Comparison of ENCODE assay signal across 9 cellular contexts in genomic region chr17:9389116-9389515, GRCh38.
A peak's percentile ranks its signal among the peaks of the same experiment; 100 is the strongest.
DNase-seq lines count a peak whose midpoint lies in the region; ATAC-seq and TF ChIP-seq lines count a peak whose summit lies in the region.
"Had no signal": no experiment of that assay in that cellular context is flagged by ENCODE, and none has a peak within 500 bp of the region (broad histone marks: within the 10 kb centered on the region; RNA-seq: fewer than 3 reads in every experiment).

No MANE protein-coding gene starts in this region.

- TF ChIP-seq CTCF in AG04450 (IDR thresholded peaks at IDR 0.05; ENCODE audit: low read depth, low read length): 0 out of 2 replicates have a peak, but pooled peaks have one; percentile 17

- peak overlapping the region in 1 of 2 donors; percentile 78 for H3K27ac Mint-ChIP-seq in stimulated activated naive CD8-positive, alpha-beta T cell treated with anti-CD3 and anti-CD28 coated beads, Interleukin-15, amount 100 ng/mL, for 72 hours
- no peak overlapping the region for H3K27ac Mint-ChIP-seq in activated CD8-positive, alpha-beta memory T cell treated with anti-CD3 and anti-CD28 coated beads, Interleukin-2, amount 10 ng/mL, durations not matched to agents 7 days and 5 days
- H3K27ac Mint-ChIP-seq: activated naive CD4-positive, alpha-beta T cell treated with anti-CD3 and anti-CD28 coated beads, Interleukin-2, amount 50 U/mL, for 24 hours had no signal

- H3K27ac ChIP-seq in AG04450 (ENCODE audit: low read depth, low read length): no peak overlapping the region

- H3K4me3 ChIP-seq in AG04450 (ENCODE audit: low read depth, low read length): no peak overlapping the region

- ATAC-seq in GM19035 (IDR thresholded peaks at IDR 0.05; ENCODE audit: unreplicated experiment) (peak; percentile 62), HG03457 (IDR thresholded peaks at IDR 0.05; ENCODE audit: unreplicated experiment) (peak; percentile 86)
- peak; percentile 93 for ATAC-seq in stimulated activated naive CD8-positive, alpha-beta T cell treated with anti-CD3 and anti-CD28 coated beads, Interleukin-15, amount 100 ng/mL, for 72 hours
- ATAC-seq in activated CD8-positive, alpha-beta memory T cell treated with anti-CD3 and anti-CD28 coated beads, Interleukin-2, amount 10 ng/mL, durations not matched to agents 7 days and 5 days: no peak

- no peak overlapping the region for H3K4me3 Mint-ChIP-seq in stimulated activated naive CD8-positive, alpha-beta T cell treated with anti-CD3 and anti-CD28 coated beads, Interleukin-15, amount 100 ng/mL, for 72 hours
- no peak overlapping the region for H3K4me3 Mint-ChIP-seq in activated CD8-positive, alpha-beta memory T cell treated with anti-CD3 and anti-CD28 coated beads, Interleukin-2, amount 10 ng/mL, durations not matched to agents 7 days and 5 days
- H3K4me3 Mint-ChIP-seq: activated naive CD4-positive, alpha-beta T cell treated with anti-CD3 and anti-CD28 coated beads, Interleukin-2, amount 50 U/mL, for 24 hours had no signal

- H3K9me3 ChIP-seq in AG04450 (ENCODE audit: control insufficient read depth, insufficient read depth, low read length): no peaks in the 10 kb centered on the region

- peaks cover 17% of the 10 kb centered on the region for H3K4me1 Mint-ChIP-seq in stimulated activated naive CD8-positive, alpha-beta T cell treated with anti-CD3 and anti-CD28 coated beads, Interleukin-15, amount 100 ng/mL, for 72 hours
- peaks cover 7% of the 10 kb centered on the region for H3K4me1 Mint-ChIP-seq in activated CD8-positive, alpha-beta memory T cell treated with anti-CD3 and anti-CD28 coated beads, Interleukin-2, amount 10 ng/mL, durations not matched to agents 7 days and 5 days

- CTCF ChIA-PET in AG04450 (lab: Charles Lee): interaction anchor here (1.2 kb wide), 1 partner anchor 187 kb away, joined by 4 read pairs; the partner anchor contains the start of gene CFAP52
- CTCF ChIA-PET in activated CD8-positive, alpha-beta memory T cell treated with anti-CD3 and anti-CD28 coated beads, Interleukin-2, amount 10 ng/mL, durations not matched to agents 7 days and 5 days (lab: Charles Lee): interaction anchor here (0.5 kb wide), 1 partner anchor 98 kb away, joined by 3 read pairs; no protein-coding TSS in a partner anchor

- POLR2A ChIA-PET in AG04450 (lab: Yijun Ruan, JAX): no interaction called here

- H3K9me3 Mint-ChIP-seq in stimulated activated naive CD8-positive, alpha-beta T cell treated with anti-CD3 and anti-CD28 coated beads, Interleukin-15, amount 100 ng/mL, for 72 hours: peaks cover 15 to 20% of the 10 kb centered on the region in 2 donors
- H3K9me3 Mint-ChIP-seq in activated CD8-positive, alpha-beta memory T cell treated with anti-CD3 and anti-CD28 coated beads, Interleukin-2, amount 10 ng/mL, durations not matched to agents 7 days and 5 days (ENCODE audit: low read depth): peaks cover 11% of the 10 kb centered on the region

- no peaks in the 10 kb centered on the region for H3K27me3 ChIP-seq in AG04450 (ENCODE audit: control insufficient read depth, insufficient read depth, low read length)

- DNase-seq in AG04450 (ENCODE audit: low read depth, low spot score) (peak; percentile 77), dermis microvascular lymphatic vessel endothelial cell (ENCODE audit: low read depth in 2 of 2) (peak; percentile 65 to 84), NCI-H2081 (lab: John Stamatoyannopoulos, UW) (no peak), NCI-H446 (lab: John Stamatoyannopoulos, UW) (no peak)
- DNase-seq in stimulated activated naive CD8-positive, alpha-beta T cell treated with anti-CD3 and anti-CD28 coated beads, Interleukin-15, amount 100 ng/mL, for 72 hours: peak in 1 of 2 donors; percentile 41
- no peak for DNase-seq in activated CD8-positive, alpha-beta memory T cell treated with anti-CD3 and anti-CD28 coated beads, Interleukin-2, amount 10 ng/mL, durations not matched to agents 7 days and 5 days

- H3K36me3 Mint-ChIP-seq in activated CD8-positive, alpha-beta memory T cell treated with anti-CD3 and anti-CD28 coated beads, Interleukin-2, amount 10 ng/mL, durations not matched to agents 7 days and 5 days: peaks cover 22% of the 10 kb centered on the region

- no peaks in the 10 kb centered on the region for H3K27me3 Mint-ChIP-seq in stimulated activated naive CD8-positive, alpha-beta T cell treated with anti-CD3 and anti-CD28 coated beads, Interleukin-15, amount 100 ng/mL, for 72 hours
- H3K27me3 Mint-ChIP-seq in activated CD8-positive, alpha-beta memory T cell treated with anti-CD3 and anti-CD28 coated beads, Interleukin-2, amount 10 ng/mL, durations not matched to agents 7 days and 5 days: no peaks in the 10 kb centered on the region
- H3K27me3 Mint-ChIP-seq: activated naive CD4-positive, alpha-beta T cell treated with anti-CD3 and anti-CD28 coated beads, Interleukin-2, amount 50 U/mL, for 24 hours had no signal

Comparison
In these comparisons a context has a peak if more than half of its experiments do, and no peak if none do; other contexts are left out.
1. DNase-seq: peak in AG04450 (single experiment) and dermis microvascular lymphatic vessel endothelial cell (2 of 2); none in activated CD8-positive, alpha-beta memory T cell treated with anti-CD3 and anti-CD28 coated beads, Interleukin-2, amount 10 ng/mL, durations not matched to agents 7 days and 5 days (single experiment), NCI-H2081 (0 of 2) and NCI-H446 (0 of 2).